In genomic region chr9:133188006-133188842, GRCh38 we compare ENCODE assay signal across 8 cellular contexts. TPM values are rescaled to one million over a fixed set of nuclear protein-coding genes. Genes with fewer than 3 reads are reported as not detected.
DNase-seq lines count a peak whose midpoint lies in the region; ATAC-seq and TF ChIP-seq lines count a peak whose summit lies in the region.

No MANE protein-coding gene starts in this region.

- no peaks in the 10 kb centered on the region for H3K36me3 ChIP-seq in NT2/D1 (ENCODE audit: insufficient read depth, insufficient read length, low read length)
- no peaks in the 10 kb centered on the region for H3K36me3 ChIP-seq in left lung

- H3K9me3 Mint-ChIP-seq in glutamatergic neuron (ENCODE audit: unreplicated experiment): peaks cover 4% of the 10 kb centered on the region
- H3K9me3 Mint-ChIP-seq in effector memory CD8-positive, alpha-beta T cell: no peaks in the 10 kb centered on the region

- H3K27me3 Mint-ChIP-seq in glutamatergic neuron (ENCODE audit: unreplicated experiment): peaks cover 10% of the 10 kb centered on the region
- H3K27me3 Mint-ChIP-seq in effector memory CD8-positive, alpha-beta T cell: peaks cover 14 to 39% of the 10 kb centered on the region in 2 donors

- intact Hi-C loops in left lung (cut with DNase I): loop anchor here in 1 of 2 donors (5.0 to 10.0 kb wide), 2 partner anchors 139 to 297 kb away; no protein-coding TSS in a partner anchor

- no peaks in the 10 kb centered on the region for H3K9me3 ChIP-seq in NT2/D1 (ENCODE audit: insufficient read depth, low read length)
- no peaks in the 10 kb centered on the region for H3K9me3 ChIP-seq in left lung

- ATAC-seq in GM18502 (IDR thresholded peaks at IDR 0.05; ENCODE audit: poor library complexity, unreplicated experiment) (no peak), left lung (no peak)
- no peak for ATAC-seq in effector memory CD8-positive, alpha-beta T cell (replicated peaks)

- H3K9ac ChIP-seq in NT2/D1 (ENCODE audit: insufficient read length, low read depth): peak overlapping the region; percentile 45

- DNase-seq in Ammon's horn (ENCODE audit: low spot score) (peak; percentile 27), GM13977 (ENCODE audit: low spot score) (no peak), NT2/D1 (ENCODE audit: low read depth, low spot score) (peak; percentile 52), glutamatergic neuron (peak; percentile 66), left lung (no peak)
- DNase-seq in effector memory CD8-positive, alpha-beta T cell: no peak
- DNase-seq in stimulated activated CD4-positive, alpha-beta T cell treated with anti-CD3 and anti-CD28 coated beads, Interleukin-4, amount 100 ng/mL, for 1 hour: no peak

- no peak overlapping the region for H3K27ac ChIP-seq in left lung

- peaks cover 18% of the 10 kb centered on the region for H3K27me3 ChIP-seq in NT2/D1 (ENCODE audit: insufficient read depth, insufficient read length)
- H3K27me3 ChIP-seq in left lung: peaks cover 0 to 42% of the 10 kb centered on the region in 2 donors

- no peak overlapping the region for H3K27ac Mint-ChIP-seq in glutamatergic neuron (ENCODE audit: unreplicated experiment)
- peak overlapping the region in 1 of 2 donors; percentile 65 for H3K27ac Mint-ChIP-seq in effector memory CD8-positive, alpha-beta T cell

- H3K36me3 Mint-ChIP-seq in glutamatergic neuron (ENCODE audit: unreplicated experiment): no peaks in the 10 kb centered on the region
- H3K36me3 Mint-ChIP-seq in effector memory CD8-positive, alpha-beta T cell (ENCODE audit: insufficient read depth): no peaks in the 10 kb centered on the region

- peaks cover 8% of the 10 kb centered on the region for H3K4me1 Mint-ChIP-seq in glutamatergic neuron (ENCODE audit: low read depth, unreplicated experiment)
- peaks cover 10 to 15% of the 10 kb centered on the region in 2 donors for H3K4me1 Mint-ChIP-seq in effector memory CD8-positive, alpha-beta T cell (ENCODE audit: low read depth in 2 of 2)

- H3K4me3 ChIP-seq in NT2/D1 (ENCODE audit: insufficient read length, low read depth) (no peak overlapping the region), left lung (no peak overlapping the region)

- TF ChIP-seq CTCF in GM13977 (IDR thresholded peaks at IDR 0.05; ENCODE audit: extremely low read depth, insufficient read depth, missing control alignments) (peak; percentile 5), glutamatergic neuron (IDR thresholded peaks at IDR 0.05; ENCODE audit: partially characterized antibody, unreplicated experiment) (peak; percentile 19), left lung (IDR thresholded peaks at IDR 0.05) (no peak)

- peaks cover 9% of the 10 kb centered on the region for H3K4me1 ChIP-seq in NT2/D1 (ENCODE audit: insufficient read depth, insufficient read length)
- peaks cover 0 to 5% of the 10 kb centered on the region in 2 donors for H3K4me1 ChIP-seq in left lung

- in situ Hi-C loops in GM13977 (cut with MboI; ENCODE audit: low pct_unique_long_range_greater_than_20kb, low sequenced_read_pairs, unreplicated experiment): loop anchor here (10.0 kb wide), 1 partner anchor 297 kb away; no protein-coding TSS in a partner anchor

- no peak overlapping the region for H3K4me3 Mint-ChIP-seq in glutamatergic neuron (ENCODE audit: unreplicated experiment)
- H3K4me3 Mint-ChIP-seq in effector memory CD8-positive, alpha-beta T cell: no peak overlapping the region

RNA-seq across cellular contexts. Expression of gene OBP2B, which starts 20.8 kb away (rescaled TPM):
- total RNA-seq in glutamatergic neuron (ENCODE audit: unreplicated experiment) (not detected), left lung (not detected)

RNA-seq across cellular contexts. Expression of gene GBGT1, which starts 24.5 kb away (rescaled TPM):
- total RNA-seq in glutamatergic neuron (ENCODE audit: unreplicated experiment) (1.3 TPM), left lung (10 to 100 TPM; 22.2 to 45.1 TPM)

Comparison
In these comparisons a context has a peak if more than half of its experiments do, and no peak if none do; other contexts are left out.
1. DNase-seq: peak in Ammon's horn (single experiment), NT2/D1 (single experiment) and glutamatergic neuron (single experiment); none in GM13977 (single experiment), left lung (0 of 2), effector memory CD8-positive, alpha-beta T cell (0 of 3) and stimulated activated CD4-positive, alpha-beta T cell treated with anti-CD3 and anti-CD28 coated beads, Interleukin-4, amount 100 ng/mL, for 1 hour (single experiment).
2. CTCF ChIP-seq: peak in GM13977 (single experiment) and glutamatergic neuron (single experiment); none in left lung (0 of 2).